ENCODE assay signal across 9 cellular contexts in the genomic region with DNA sequence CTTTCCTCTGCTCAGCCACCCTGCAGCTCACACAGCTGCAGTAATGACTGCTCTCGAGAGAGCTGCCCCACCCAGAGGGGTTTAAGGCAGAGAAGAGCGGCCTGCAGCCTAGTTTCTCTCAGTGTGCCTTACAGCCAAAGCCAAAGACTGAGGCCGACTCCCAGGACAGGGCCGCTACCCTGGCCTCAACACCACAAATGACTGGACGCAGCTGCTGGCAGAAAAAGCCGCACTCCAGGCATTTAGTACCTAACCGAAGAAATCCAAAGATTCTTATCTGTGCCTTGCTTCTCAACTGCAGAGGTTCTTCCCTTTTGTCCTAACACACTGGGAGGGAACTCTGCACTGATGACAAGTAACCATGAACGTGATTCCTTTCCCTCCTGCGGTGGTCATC.
DNase-seq lines count a peak whose midpoint lies in the region; ATAC-seq and TF ChIP-seq lines count a peak whose summit lies in the region.
"Had no signal": no experiment of that assay in that cellular context is flagged by ENCODE, and none has a peak within 500 bp of the region (broad histone marks: within the 10 kb centered on the region; RNA-seq: fewer than 3 reads in every experiment).

No MANE protein-coding gene starts in this region.

- no peak for TF ChIP-seq EP300 in sigmoid colon (IDR thresholded peaks at IDR 0.05)

- H4K20me1 ChIP-seq in GM23338 (replicated peaks; ENCODE audit: insufficient read depth), result no peaks in the 10 kb centered on the region

- 0 out of 2 replicates have a peak, but pooled peaks cover 5% of the 10 kb centered on the region for H3K9me2 ChIP-seq in GM23338 (ENCODE audit: insufficient read depth)

- intact Hi-C loops in sigmoid colon (cut with DNase I), result no loop called here
- intact Hi-C loops in CD4-positive, alpha-beta memory T cell (cut with micrococcal nuclease), result no loop called here

- peaks cover 8% of the 10 kb centered on the region; the same call in 1 of the 2 replicates for H3K4me1 ChIP-seq in GM23338 (ENCODE audit: insufficient read depth)
- peaks cover 0 to 17% (median 4%) of the 10 kb centered on the region in 4 donors for H3K4me1 ChIP-seq in sigmoid colon
- peaks cover 16% of the 10 kb centered on the region for H3K4me1 ChIP-seq in CD4-positive, alpha-beta memory T cell (ENCODE audit: insufficient read depth, low read length)

- DNase-seq in GM23338 (ENCODE audit: low spot score) (peak; percentile 3), WTC11 (ENCODE audit: low spot score) (no peak), inferior parietal cortex (ENCODE audit: extremely low spot score) (peak; percentile 21), sigmoid colon (peak; percentile 76), NCI-H526 (lab: John Stamatoyannopoulos, UW) (no peak), NCI-H146 treated with DMSO at 0.1 percent for 48 hours (lab: John Stamatoyannopoulos, UW; ENCODE audit: unreplicated experiment) (no peak), cerebellar nuclear complex (lab: John Stamatoyannopoulos, UW) (no peak)
- no peak for DNase-seq in CD4-positive, alpha-beta memory T cell
- DNase-seq: activated CD4-positive, alpha-beta T cell treated with anti-CD3 and anti-CD28 coated beads for 4 hours had no signal

- ATAC-seq in GM23338, result peak; percentile 60
- ATAC-seq in WTC11, result peak; percentile 52

- H3K27ac ChIP-seq in GM23338 (ENCODE audit: low read depth) (no peak overlapping the region), sigmoid colon (peak overlapping the region; percentile 23 to 54 (median 27))
- no peak overlapping the region for H3K27ac ChIP-seq in CD4-positive, alpha-beta memory T cell (ENCODE audit: low read depth, low read length)

- no peak overlapping the region for H3K4me2 ChIP-seq in GM23338

- no peaks in the 10 kb centered on the region for H3K27me3 ChIP-seq in GM23338 (ENCODE audit: insufficient read depth)
- no peaks in the 10 kb centered on the region for H3K27me3 ChIP-seq in sigmoid colon
- H3K27me3 ChIP-seq in CD4-positive, alpha-beta memory T cell (ENCODE audit: insufficient read depth, low read length), result no peaks in the 10 kb centered on the region

- no peak for TF ChIP-seq POLR2A in sigmoid colon (IDR thresholded peaks at IDR 0.05)

- H3K36me3 ChIP-seq in GM23338 (ENCODE audit: insufficient read depth) (no peaks in the 10 kb centered on the region), sigmoid colon (no peaks in the 10 kb centered on the region)
- H3K36me3 ChIP-seq in CD4-positive, alpha-beta memory T cell (ENCODE audit: insufficient read depth, low read length), result no peaks in the 10 kb centered on the region

- no peaks in the 10 kb centered on the region for H3K79me2 ChIP-seq in GM23338 (replicated peaks; ENCODE audit: insufficient read depth)

- peak overlapping the region; percentile 91 for H2AFZ ChIP-seq in GM23338

- TF ChIP-seq CTCF in GM23338 (conservative IDR thresholded peaks at IDR 0.05; ENCODE audit: low read depth in 2 of 2) (no peak), WTC11 (IDR thresholded peaks at IDR 0.05) (no peak), sigmoid colon (IDR thresholded peaks at IDR 0.05) (no peak)

- POLR2A ChIA-PET in WTC11 (lab: Charles Lee), result no interaction called here
- POLR2A ChIA-PET in CD4-positive, alpha-beta memory T cell (lab: Charles Lee; ENCODE audit: partially characterized antibody), result no interaction called here

- H3F3A ChIP-seq in GM23338 (replicated peaks; ENCODE audit: low read depth), result no peaks in the 10 kb centered on the region

- no peak overlapping the region for H3K4me3 Mint-ChIP-seq in GM23338
- H3K4me3 Mint-ChIP-seq in WTC11, result no peak overlapping the region
- no peak overlapping the region for H3K4me3 Mint-ChIP-seq in CD4-positive, alpha-beta memory T cell

- H3K27ac Mint-ChIP-seq in GM23338, result no peak overlapping the region
- H3K27ac Mint-ChIP-seq in WTC11, result no peak overlapping the region
- peak overlapping the region in 1 of 7 donors; percentile 57 for H3K27ac Mint-ChIP-seq in CD4-positive, alpha-beta memory T cell

- H3K9me3 ChIP-seq in sigmoid colon, result no peaks in the 10 kb centered on the region
- H3K9me3 ChIP-seq in CD4-positive, alpha-beta memory T cell (ENCODE audit: control insufficient read depth in 1 of 2, low read length in 2 of 2), result no peaks in the 10 kb centered on the region

- no peaks in the 10 kb centered on the region for H3K9me3 Mint-ChIP-seq in GM23338
- no peaks in the 10 kb centered on the region for H3K9me3 Mint-ChIP-seq in WTC11
- H3K9me3 Mint-ChIP-seq in CD4-positive, alpha-beta memory T cell, result no peaks in the 10 kb centered on the region

- WGBS in sigmoid colon, 2 donors, result 63 to 65% methylated on average over 9 of the region's 9 CpGs

- H3K36me3 Mint-ChIP-seq in GM23338 (ENCODE audit: low read depth) (no peaks in the 10 kb centered on the region), WTC11 (no peaks in the 10 kb centered on the region)
- no peaks in the 10 kb centered on the region for H3K36me3 Mint-ChIP-seq in CD4-positive, alpha-beta memory T cell

- H3K4me3 ChIP-seq in GM23338 (no peak overlapping the region), sigmoid colon (no peak overlapping the region)
- no peak overlapping the region for H3K4me3 ChIP-seq in CD4-positive, alpha-beta memory T cell (ENCODE audit: low read length in 2 of 2)

- H3K27me3 Mint-ChIP-seq in GM23338 (ENCODE audit: insufficient read depth, low read depth, poor library complexity) (peaks cover 7% of the 10 kb centered on the region), WTC11 (ENCODE audit: low read depth) (no peaks in the 10 kb centered on the region)
- peaks cover 0 to 3% of the 10 kb centered on the region in 2 donors for H3K27me3 Mint-ChIP-seq in CD4-positive, alpha-beta memory T cell

- H3K4me1 Mint-ChIP-seq in GM23338 (peaks cover 37% of the 10 kb centered on the region), WTC11 (peaks cover 50% of the 10 kb centered on the region)
- H3K4me1 Mint-ChIP-seq in CD4-positive, alpha-beta memory T cell, result peaks cover 16 to 36% (median 20%) of the 10 kb centered on the region in 4 donors

- CTCF ChIA-PET in WTC11 (lab: Charles Lee), result no interaction called here
- CTCF ChIA-PET in CD4-positive, alpha-beta memory T cell (lab: Charles Lee; ENCODE audit: partially characterized antibody), result no interaction called here

TF ChIP-seq in GM23338, 12 proteins besides CTCF, POLR2A, EP300 and RAD21:
- no peak for TF ChIP-seq NANOG (IDR thresholded peaks at IDR 0.05; ENCODE audit: borderline replicate concordance)
- no peak for TF ChIP-seq STAT1 (IDR thresholded peaks at IDR 0.05; ENCODE audit: unreplicated experiment)
TF ChIP-seq in GM23338: peak in this region for 0.

TF ChIP-seq in WTC11, 78 proteins besides CTCF, POLR2A, EP300 and RAD21:
- TF ChIP-seq SOX15 (CRISPR knock-in tag; IDR thresholded peaks at IDR 0.05) (no peak), NR3C1 (CRISPR knock-in tag; conservative IDR thresholded peaks at IDR 0.05; ENCODE audit: low read depth) (no peak), NFYB (CRISPR knock-in tag; conservative IDR thresholded peaks at IDR 0.05; ENCODE audit: low read depth) (no peak), SMAD3 (CRISPR knock-in tag; IDR thresholded peaks at IDR 0.05; ENCODE audit: borderline replicate concordance) (no peak), PRRX2 (CRISPR knock-in tag; IDR thresholded peaks at IDR 0.05) (no peak), SMAD4 (CRISPR knock-in tag; IDR thresholded peaks at IDR 0.05) (no peak), RELA (CRISPR knock-in tag; IDR thresholded peaks at IDR 0.05; ENCODE audit: borderline replicate concordance) (no peak), ZNF423 (CRISPR knock-in tag; IDR thresholded peaks at IDR 0.05) (no peak)
- TF ChIP-seq, protein P1, sequence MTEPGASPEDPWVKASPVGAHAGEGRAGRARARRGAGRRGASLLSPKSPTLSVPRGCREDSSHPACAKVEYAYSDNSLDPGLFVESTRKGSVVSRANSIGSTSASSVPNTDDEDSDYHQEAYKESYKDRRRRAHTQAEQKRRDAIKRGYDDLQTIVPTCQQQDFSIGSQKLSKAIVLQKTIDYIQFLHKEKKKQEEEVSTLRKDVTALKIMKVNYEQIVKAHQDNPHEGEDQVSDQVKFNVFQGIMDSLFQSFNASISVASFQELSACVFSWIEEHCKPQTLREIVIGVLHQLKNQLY (CRISPR knock-in tag; IDR thresholded peaks at IDR 0.05), result no peak

Comparison
In these comparisons a context has a peak if more than half of its experiments do, and no peak if none do; other contexts are left out.
1. DNase-seq: peak in GM23338 (single experiment), inferior parietal cortex (single experiment) and sigmoid colon (single experiment); none in WTC11 (single experiment), NCI-H526 (0 of 2), CD4-positive, alpha-beta memory T cell (0 of 5), NCI-H146 treated with DMSO at 0.1 percent for 48 hours (single experiment) and cerebellar nuclear complex (0 of 2).
2. H3K27ac ChIP-seq: peak in sigmoid colon (4 of 4); none in GM23338 (single experiment) and CD4-positive, alpha-beta memory T cell (single experiment).